Comparison of ENCODE assay signal across 2 cellular contexts in genomic region chr15:73941449-73941848, GRCh38.
TF ChIP-seq lines count a peak whose summit lies in the region.

No MANE protein-coding gene starts in this region.

TF ChIP-seq in IMR-90, 13 proteins besides CTCF, POLR2A, EP300 and RAD21 (continued from another document):
- TF ChIP-seq, protein P1, sequence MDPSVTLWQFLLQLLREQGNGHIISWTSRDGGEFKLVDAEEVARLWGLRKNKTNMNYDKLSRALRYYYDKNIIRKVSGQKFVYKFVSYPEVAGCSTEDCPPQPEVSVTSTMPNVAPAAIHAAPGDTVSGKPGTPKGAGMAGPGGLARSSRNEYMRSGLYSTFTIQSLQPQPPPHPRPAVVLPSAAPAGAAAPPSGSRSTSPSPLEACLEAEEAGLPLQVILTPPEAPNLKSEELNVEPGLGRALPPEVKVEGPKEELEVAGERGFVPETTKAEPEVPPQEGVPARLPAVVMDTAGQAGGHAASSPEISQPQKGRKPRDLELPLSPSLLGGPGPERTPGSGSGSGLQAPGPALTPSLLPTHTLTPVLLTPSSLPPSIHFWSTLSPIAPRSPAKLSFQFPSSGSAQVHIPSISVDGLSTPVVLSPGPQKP (IDR thresholded peaks at IDR 0.05; ENCODE audit: borderline replicate concordance, low read depth, low read length), result no peak
- TF ChIP-seq NFE2L2 (IDR thresholded peaks at IDR 0.05; ENCODE audit: low read depth, low read length) (no peak), CHD1 (IDR thresholded peaks at IDR 0.05; ENCODE audit: low read depth, low read length) (no peak), MAZ (IDR thresholded peaks at IDR 0.05; ENCODE audit: borderline replicate concordance, low read depth, low read length) (no peak), USF2 (IDR thresholded peaks at IDR 0.05; ENCODE audit: low read depth, low read length) (no peak)

TF ChIP-seq in HEK293T, 16 proteins besides CTCF, POLR2A, EP300 and RAD21 (continued from another document):
- TF ChIP-seq, protein P2, sequence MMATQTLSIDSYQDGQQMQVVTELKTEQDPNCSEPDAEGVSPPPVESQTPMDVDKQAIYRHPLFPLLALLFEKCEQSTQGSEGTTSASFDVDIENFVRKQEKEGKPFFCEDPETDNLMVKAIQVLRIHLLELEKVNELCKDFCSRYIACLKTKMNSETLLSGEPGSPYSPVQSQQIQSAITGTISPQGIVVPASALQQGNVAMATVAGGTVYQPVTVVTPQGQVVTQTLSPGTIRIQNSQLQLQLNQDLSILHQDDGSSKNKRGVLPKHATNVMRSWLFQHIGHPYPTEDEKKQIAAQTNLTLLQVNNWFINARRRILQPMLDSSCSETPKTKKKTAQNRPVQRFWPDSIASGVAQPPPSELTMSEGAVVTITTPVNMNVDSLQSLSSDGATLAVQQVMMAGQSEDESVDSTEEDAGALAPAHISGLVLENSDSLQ (IDR thresholded peaks at IDR 0.05), result no peak
- TF ChIP-seq L3MBTL2 (conservative IDR thresholded peaks at IDR 0.05) (no peak), CTBP1 (IDR thresholded peaks at IDR 0.05; ENCODE audit: borderline replicate concordance) (no peak), HDGF (IDR thresholded peaks at IDR 0.05; ENCODE audit: borderline replicate concordance) (no peak), FOXM1 (IDR thresholded peaks at IDR 0.05; ENCODE audit: borderline replicate concordance) (no peak), SUZ12 (IDR thresholded peaks at IDR 0.05) (no peak), ZNF384 (IDR thresholded peaks at IDR 0.05) (no peak), FOXK2 (IDR thresholded peaks at IDR 0.05) (no peak), ARNT (IDR thresholded peaks at IDR 0.05) (no peak), NFRKB (IDR thresholded peaks at IDR 0.05) (no peak), LEF1 (IDR thresholded peaks at IDR 0.05; ENCODE audit: borderline replicate concordance) (no peak), SP1 (IDR thresholded peaks at IDR 0.05) (no peak), TARDBP (IDR thresholded peaks at IDR 0.05) (no peak), FOXA1 (IDR thresholded peaks at IDR 0.05) (no peak)
